In genomic region chr2:34291076-34291475, GRCh38 we compare ENCODE assay signal across 21 cellular contexts.
DNase-seq lines count a peak whose midpoint lies in the region; ATAC-seq, FAIRE-seq and TF ChIP-seq lines count a peak whose summit lies in the region.
"Had no signal": no experiment of that assay in that cellular context is flagged by ENCODE, and none has a peak within 500 bp of the region (broad histone marks: within the 10 kb centered on the region; RNA-seq: fewer than 3 reads in every experiment).

No MANE protein-coding gene starts in this region.

- no peak overlapping the region for H3K27ac ChIP-seq in brain microvascular endothelial cell
- H3K27ac ChIP-seq: BLaER1 treated with 17β-estradiol and CSF1 and Interleukin-3, amounts not matched to agents 10 nM and 100 nM; cardiac muscle cell; neural progenitor cell; upper lobe of right lung had no signal

- FAIRE-seq in islet of Langerhans (lab: Jason Lieb, UNC) = peak; percentile 33
- FAIRE-seq: GM18507 had no signal

- peak; percentile 71 for ATAC-seq in GM18909 (IDR thresholded peaks at IDR 0.05; ENCODE audit: poor library complexity, unreplicated experiment)
- peak; percentile 82 for ATAC-seq in GM21619 (IDR thresholded peaks at IDR 0.05; ENCODE audit: unreplicated experiment)
- ATAC-seq in HG03196 (IDR thresholded peaks at IDR 0.05; ENCODE audit: unreplicated experiment) = peak; percentile 89
- no peak for ATAC-seq in T-cell (replicated peaks in 1 of 4)
- ATAC-seq in HG03045 (IDR thresholded peaks at IDR 0.05; ENCODE audit: unreplicated experiment) = no peak
- ATAC-seq: activated CD8-positive, alpha-beta T cell treated with anti-CD3 and anti-CD28 coated beads, Interleukin-2, amount 10 ng/mL, durations not matched to agents 7 days and 5 days; activated T-cell treated with anti-CD3 and anti-CD28 coated beads, Interleukin-2, amount 50 U/mL, for 72 hours; upper lobe of right lung had no signal

- in situ Hi-C loops in brain microvascular endothelial cell (cut with HindIII; ENCODE audit: low pct_ligation_motif_present, low sequenced_read_pairs) = no loop called here

- no peak overlapping the region for H3K27ac Mint-ChIP-seq in T-cell
- H3K27ac Mint-ChIP-seq: activated CD8-positive, alpha-beta T cell treated with anti-CD3 and anti-CD28 coated beads, Interleukin-2, amount 10 ng/mL, durations not matched to agents 7 days and 5 days; activated T-cell treated with anti-CD3 and anti-CD28 coated beads, Interleukin-2, amount 50 U/mL, for 72 hours; neural progenitor cell had no signal

- no peaks in the 10 kb centered on the region for H3K27me3 ChIP-seq in brain microvascular endothelial cell (replicated peaks)
- H3K27me3 ChIP-seq: BLaER1 treated with 17β-estradiol and CSF1 and Interleukin-3, amounts not matched to agents 10 nM and 100 nM; cardiac muscle cell; neural progenitor cell; upper lobe of right lung had no signal

- no peak overlapping the region for H3K4me3 ChIP-seq in brain microvascular endothelial cell (ENCODE audit: low read depth, low read length)
- H3K4me3 ChIP-seq: BLaER1 treated with 17β-estradiol and CSF1 and Interleukin-3, amounts not matched to agents 10 nM and 100 nM; cardiac muscle cell; neural progenitor cell; upper lobe of right lung had no signal

- no peak for TF ChIP-seq CTCF in brain microvascular endothelial cell (IDR thresholded peaks at IDR 0.05; ENCODE audit: low read depth, low read length, missing control alignments)

- POLR2A ChIA-PET in T-cell (lab: Charles Lee) = no interaction called here

- DNase-seq in T-cell (no peak), brain microvascular endothelial cell (no peak), A172 (ENCODE audit: low spot score) (no peak)
- DNase-seq: activated CD8-positive, alpha-beta T cell treated with anti-CD3 and anti-CD28 coated beads, Interleukin-2, amount 10 ng/mL, durations not matched to agents 7 days and 5 days; activated T-cell treated with anti-CD3 and anti-CD28 coated beads, Interleukin-2, amount 50 U/mL, for 72 hours; hippocampal formation; KG1; kidney glomerular epithelial cell; NCI-H1417 treated with DMSO at 0.1 percent for 48 hours; stimulated activated naive CD4-positive, alpha-beta T cell; SW 1271; upper lobe of right lung had no signal

- no peaks in the 10 kb centered on the region for H3K36me3 Mint-ChIP-seq in T-cell
- H3K36me3 Mint-ChIP-seq: neural progenitor cell had no signal

- H3K36me3 ChIP-seq in brain microvascular endothelial cell (replicated peaks) = no peaks in the 10 kb centered on the region
- H3K36me3 ChIP-seq: BLaER1 treated with 17β-estradiol and CSF1 and Interleukin-3, amounts not matched to agents 10 nM and 100 nM; cardiac muscle cell; neural progenitor cell; upper lobe of right lung had no signal

- no peaks in the 10 kb centered on the region for H3K4me1 Mint-ChIP-seq in T-cell
- H3K4me1 Mint-ChIP-seq: neural progenitor cell had no signal

- no peaks in the 10 kb centered on the region for H3K27me3 Mint-ChIP-seq in T-cell

- H3K9me3 Mint-ChIP-seq in T-cell = peaks cover 4 to 9% (median 5%) of the 10 kb centered on the region in 3 donors
- H3K9me3 Mint-ChIP-seq: neural progenitor cell had no signal

- no peak overlapping the region for H3K4me3 Mint-ChIP-seq in T-cell
- H3K4me3 Mint-ChIP-seq: activated CD8-positive, alpha-beta T cell treated with anti-CD3 and anti-CD28 coated beads, Interleukin-2, amount 10 ng/mL, durations not matched to agents 7 days and 5 days; activated T-cell treated with anti-CD3 and anti-CD28 coated beads, Interleukin-2, amount 50 U/mL, for 72 hours; neural progenitor cell had no signal

- CTCF ChIA-PET in T-cell (lab: Charles Lee) = no interaction called here

Comparison
In these comparisons a context has a peak if more than half of its experiments do, and no peak if none do; other contexts are left out.
1. ATAC-seq: peak in GM18909 (single experiment), GM21619 (single experiment) and HG03196 (single experiment); none in T-cell (0 of 4) and HG03045 (single experiment).